ENCODE assay signal across 8 cellular contexts in the genomic region with DNA sequence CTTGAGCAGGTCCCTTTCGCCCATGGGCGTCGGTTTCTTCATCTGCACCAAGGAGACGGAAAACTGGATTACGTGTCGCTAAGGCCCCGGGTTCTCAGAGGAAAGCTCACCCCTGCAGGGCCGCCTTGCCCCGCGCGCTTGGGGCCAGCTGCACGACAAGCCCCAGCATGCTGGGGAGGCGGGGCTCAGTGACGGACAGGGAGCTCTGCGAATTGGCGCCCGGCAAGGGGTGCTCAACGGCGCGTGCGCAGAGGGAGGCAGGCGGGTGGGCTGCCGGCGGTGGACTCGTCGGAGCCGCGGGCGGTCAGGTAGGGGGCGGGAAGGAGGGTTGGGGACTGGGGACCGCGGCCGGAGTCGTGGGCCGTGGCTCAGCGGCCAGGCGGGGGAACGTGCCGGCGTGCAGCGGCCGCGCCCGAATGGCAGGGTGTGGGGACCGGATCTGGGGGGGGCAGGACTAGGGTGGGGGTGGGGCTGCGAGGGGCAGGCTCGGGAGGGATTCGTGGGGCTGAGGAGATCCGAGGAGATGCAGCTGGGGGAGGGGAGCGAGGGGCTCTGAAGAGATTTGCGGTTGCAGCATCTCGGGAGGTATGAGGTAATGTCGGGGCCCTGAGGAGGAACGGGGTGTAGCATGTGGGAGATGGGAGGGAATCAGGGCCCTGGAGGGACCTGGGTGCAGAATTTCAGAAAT. TPM values are rescaled to one million over a fixed set of nuclear protein-coding genes. Genes with fewer than 3 reads are reported as not detected.
DNase-seq lines count a peak whose midpoint lies in the region; ATAC-seq, FAIRE-seq and TF ChIP-seq lines count a peak whose summit lies in the region.

Gene TRIM32 (plus strand): TSS at position 232 of the 688 bp plus-strand sequence. CDS start 10,438 bp downstream, outside the sequence.

- no peaks in the 10 kb centered on the region for H3K36me3 ChIP-seq in left ventricle myocardium inferior
- no peaks in the 10 kb centered on the region for H3K36me3 ChIP-seq in prostate gland
- no peaks in the 10 kb centered on the region for H3K36me3 ChIP-seq in upper lobe of right lung

- H3K4me1 ChIP-seq in left ventricle myocardium inferior (peaks cover 60% of the 10 kb centered on the region), prostate gland (replicated peaks) (no peaks in the 10 kb centered on the region), upper lobe of right lung (peaks cover 30% of the 10 kb centered on the region)

- H3K4me3 ChIP-seq in left ventricle myocardium inferior = peak within 1 kb of the TSS; percentile 84
- H3K4me3 ChIP-seq in prostate gland = peak within 1 kb of the TSS; percentile 58 to 72
- H3K4me3 ChIP-seq in upper lobe of right lung = peak within 1 kb of the TSS; percentile 80

- peak; percentile 91 for FAIRE-seq in GM12891 (lab: Jason Lieb, UNC)

- H3K4me3 Mint-ChIP-seq in T-helper 1 cell treated with Interleukin-12 subunit alpha and Interleukin-12 subunit beta and Interleukin-4 antibody, amounts not matched to agents 30 μg/mL and 1 μg/mL, for 36 hours = peak within 1 kb of the TSS; percentile 92

- DNase-seq in GM12891 (ENCODE audit: insufficient read length, low spot score) (peak; percentile 87), NCI-H1417 treated with DMSO at 0.1 percent for 48 hours (lab: John Stamatoyannopoulos, UW) (peak; percentile 76), amniotic stem cell (lab: John Stamatoyannopoulos, UW) (peak; percentile 50), left ventricle myocardium inferior (peak; percentile 94), prostate gland (ENCODE audit: low spot score) (peak; percentile 81), upper lobe of right lung (peak; percentile 97)

- H3K27ac ChIP-seq in left ventricle myocardium inferior (replicated peaks) = peak within 1 kb of the TSS; percentile 86
- H3K27ac ChIP-seq in prostate gland = peak within 1 kb of the TSS; percentile 72 to 75
- H3K27ac ChIP-seq in upper lobe of right lung = peak within 1 kb of the TSS; percentile 82

- no peaks in the 10 kb centered on the region for H3K27me3 ChIP-seq in left ventricle myocardium inferior (ENCODE audit: low read depth)
- no peaks in the 10 kb centered on the region for H3K27me3 ChIP-seq in prostate gland (replicated peaks; ENCODE audit: insufficient read depth)
- H3K27me3 ChIP-seq in upper lobe of right lung = no peaks in the 10 kb centered on the region

- peak within 1 kb of the TSS; percentile 86 for H3K27ac Mint-ChIP-seq in T-helper 1 cell treated with Interleukin-12 subunit alpha and Interleukin-12 subunit beta and Interleukin-4 antibody, amounts not matched to agents 30 μg/mL and 1 μg/mL, for 36 hours

- TF ChIP-seq POLR2A in GM12891 (IDR thresholded peaks at IDR 0.05; ENCODE audit: low read depth, low read length) (peak; percentile 69; the same call in 1 of the 2 replicates), prostate gland (IDR thresholded peaks at IDR 0.05) (peak; percentile 40)

- 3% methylated on average over 37 of the region's 54 CpGs for WGBS in prostate gland

- peaks cover 5% of the 10 kb centered on the region for H3K9me3 Mint-ChIP-seq in T-helper 1 cell treated with Interleukin-12 subunit alpha and Interleukin-12 subunit beta and Interleukin-4 antibody, amounts not matched to agents 30 μg/mL and 1 μg/mL, for 36 hours

- no peaks in the 10 kb centered on the region for H3K27me3 Mint-ChIP-seq in T-helper 1 cell treated with Interleukin-12 subunit alpha and Interleukin-12 subunit beta and Interleukin-4 antibody, amounts not matched to agents 30 μg/mL and 1 μg/mL, for 36 hours (ENCODE audit: low read depth)

- H3K36me3 Mint-ChIP-seq in T-helper 1 cell treated with Interleukin-12 subunit alpha and Interleukin-12 subunit beta and Interleukin-4 antibody, amounts not matched to agents 30 μg/mL and 1 μg/mL, for 36 hours (ENCODE audit: low read depth) = peaks cover 4% of the 10 kb centered on the region

- H3K9me3 ChIP-seq in left ventricle myocardium inferior (replicated peaks) = peaks cover 7% of the 10 kb centered on the region
- no peaks in the 10 kb centered on the region for H3K9me3 ChIP-seq in prostate gland
- H3K9me3 ChIP-seq in upper lobe of right lung = no peaks in the 10 kb centered on the region

- ATAC-seq in HG02678 (IDR thresholded peaks at IDR 0.05; ENCODE audit: unreplicated experiment) = peak; percentile 99
- ATAC-seq in upper lobe of right lung = peak; percentile 99

- TF ChIP-seq CTCF in left ventricle myocardium inferior (IDR thresholded peaks at IDR 0.05; ENCODE audit: borderline replicate concordance) (no peak), prostate gland (IDR thresholded peaks at IDR 0.05) (no peak), upper lobe of right lung (IDR thresholded peaks at IDR 0.05) (no peak)

- peaks cover 46% of the 10 kb centered on the region for H3K4me1 Mint-ChIP-seq in T-helper 1 cell treated with Interleukin-12 subunit alpha and Interleukin-12 subunit beta and Interleukin-4 antibody, amounts not matched to agents 30 μg/mL and 1 μg/mL, for 36 hours (ENCODE audit: low read depth)

- intact Hi-C loops in left ventricle myocardium inferior (cut with micrococcal nuclease) (no loop called here), prostate gland (cut with DNase I) (no loop called here), upper lobe of right lung (cut with DNase I) (no loop called here)

TF ChIP-seq in GM12891, 5 proteins besides CTCF, POLR2A, EP300 and RAD21:
- TF ChIP-seq POU2F2 (IDR thresholded peaks at IDR 0.05; ENCODE audit: low read depth, low read length) (no peak), POLR2AphosphoS5 (IDR thresholded peaks at IDR 0.05; ENCODE audit: low read depth, low read length) (peak; percentile 60), PAX5 (IDR thresholded peaks at IDR 0.05; ENCODE audit: insufficient read depth, low read length, severe bottlenecking) (no peak), TAF1 (IDR thresholded peaks at IDR 0.05; ENCODE audit: low read depth, low read length) (peak; percentile 71)

RNA-seq across cellular contexts. Expression of gene TRIM32, which starts in this region (rescaled TPM):
- 4.7 TPM for polyA plus RNA-seq in GM12891 (2012; ENCODE audit: low read depth, missing spikeins)
- total RNA-seq in left ventricle myocardium inferior (14.9 TPM), prostate gland (10 to 100 TPM; 12.3 to 12.4 TPM), upper lobe of right lung (21.2 TPM)

Comparison
In these comparisons a context has a peak if more than half of its experiments do, and no peak if none do; other contexts are left out.
1. Peak in every context shown above with its lines: DNase-seq, ATAC-seq, H3K4me3 ChIP-seq and H3K27ac ChIP-seq.